ENCODE assay signal across 30 cellular contexts in genomic region chr2:23449831-23450331, GRCh38.
DNase-seq lines count a peak whose midpoint lies in the region; ATAC-seq, FAIRE-seq and TF ChIP-seq lines count a peak whose summit lies in the region.
"Had no signal": no experiment of that assay in that cellular context is flagged by ENCODE, and none has a peak within 500 bp of the region (broad histone marks: within the 10 kb centered on the region; RNA-seq: fewer than 3 reads in every experiment).

No MANE protein-coding gene starts in this region.

- no peak overlapping the region for H2BK12ac ChIP-seq in mesenchymal stem cell (ENCODE audit: low read length in 2 of 2)

- H2AFZ ChIP-seq in GM12878 (ENCODE audit: control insufficient read depth, low read depth, low read length): no peak overlapping the region
- H2AFZ ChIP-seq in mesenchymal stem cell (ENCODE audit: low read depth, low read length): no peak overlapping the region

- peak; percentile 0 for ATAC-seq in GM19328 (IDR thresholded peaks at IDR 0.05; ENCODE audit: unreplicated experiment)
- ATAC-seq in GM12878: no peak
- ATAC-seq in Right ventricle myocardium superior (ENCODE audit: poor library complexity): peak; percentile 78
- no peak for ATAC-seq in GM21576 (IDR thresholded peaks at IDR 0.05; ENCODE audit: unreplicated experiment)
- ATAC-seq: activated CD8-positive, alpha-beta T cell treated with anti-CD3 and anti-CD28 coated beads, Interleukin-2, amount 10 ng/mL, durations not matched to agents 7 days and 5 days had no signal

- H3K36me3 ChIP-seq in GM12878 (ENCODE audit: control insufficient read depth in 2 of 2, insufficient read depth in 2 of 2, low read length in 1 of 2): no peaks in the 10 kb centered on the region; a peak in 1 of 4 replicates
- H3K36me3 ChIP-seq in mesenchymal stem cell (ENCODE audit: control insufficient read depth in 1 of 2, insufficient read depth in 2 of 2, low read depth in 1 of 2, low read length in 2 of 2): peaks cover 4 to 5% of the 10 kb centered on the region in 2 experiments
- H3K36me3 ChIP-seq: neutrophil had no signal

- intact Hi-C loops in GM12878 (cut with micrococcal nuclease; ENCODE audit: unreplicated experiment): loop anchor here (5.0 kb wide), 1 partner anchor 48 kb away; no protein-coding TSS in a partner anchor
- intact Hi-C loops in Right ventricle myocardium superior (cut with DNase I): no loop called here

- no peak overlapping the region for H3K18ac ChIP-seq in mesenchymal stem cell (ENCODE audit: low read depth in 1 of 2, low read length in 2 of 2)

- H3K9me3 ChIP-seq in GM12878 (replicated peaks; ENCODE audit: control insufficient read depth, insufficient read depth, low read length) (no peaks in the 10 kb centered on the region), mesenchymal stem cell (ENCODE audit: control insufficient read depth, low read length) (no peaks in the 10 kb centered on the region)
- H3K9me3 ChIP-seq: neutrophil, SK-N-SH had no signal

- H3K27me3 ChIP-seq in GM12878 (replicated peaks in 1 of 2; ENCODE audit: control insufficient read depth in 2 of 2, insufficient read depth in 2 of 2, low read length in 1 of 2) (no peaks in the 10 kb centered on the region), mesenchymal stem cell (ENCODE audit: control insufficient read depth in 1 of 2, insufficient read depth in 1 of 2, low read length in 2 of 2) (no peaks in the 10 kb centered on the region)

- H3K9ac ChIP-seq in GM12878 (ENCODE audit: control insufficient read depth, insufficient read depth, low read length): no peak overlapping the region
- peak overlapping the region; percentile 61 for H3K9ac ChIP-seq in mesenchymal stem cell (ENCODE audit: low read length)
- H3K9ac ChIP-seq: SK-N-SH had no signal

- H3K4me1 ChIP-seq in GM12878 (ENCODE audit: control insufficient read depth, insufficient read depth, low read length): peaks cover 49% of the 10 kb centered on the region
- H3K4me1 ChIP-seq in mesenchymal stem cell (ENCODE audit: control insufficient read depth, insufficient read depth, low read depth, low read length): peaks cover 13% of the 10 kb centered on the region

- no TSS peak for BruUV-seq in GM12878 (replicated peaks; lab: Mats Ljungman, UMichigan)

- H3K4ac ChIP-seq in mesenchymal stem cell (ENCODE audit: low read depth in 1 of 2, low read length in 2 of 2): no peak overlapping the region

- peaks cover 32% of the 10 kb centered on the region for H3K4me1 Mint-ChIP-seq in activated CD4-positive, alpha-beta T cell treated with anti-CD3 and anti-CD28 coated beads, Interleukin-2, amount 10 ng/mL, durations not matched to agents 7 days and 5 days

- H3K27ac Mint-ChIP-seq in activated CD4-positive, alpha-beta T cell treated with anti-CD3 and anti-CD28 coated beads, Interleukin-2, amount 10 ng/mL, durations not matched to agents 7 days and 5 days: no peak overlapping the region
- H3K27ac Mint-ChIP-seq: activated CD8-positive, alpha-beta T cell treated with anti-CD3 and anti-CD28 coated beads, Interleukin-2, amount 10 ng/mL, durations not matched to agents 7 days and 5 days; activated naive CD8-positive, alpha-beta T cell; B cell; T-helper 1 cell treated with Interleukin-12 subunit alpha and Interleukin-12 subunit beta and Interleukin-4 antibody, amounts not matched to agents 30 μg/mL and 1 μg/mL, for 36 hours had no signal

- no peak for TF ChIP-seq RAD21 in GM12878 (IDR thresholded peaks at IDR 0.05; ENCODE audit: insufficient read depth, low read depth, low read length)

- DNase-seq in GM12878 (ENCODE audit: low read depth, low spot score): no peak
- no peak for DNase-seq in Right ventricle myocardium superior
- DNase-seq in mesenchymal stem cell: no peak
- no peak for DNase-seq in stimulated activated CD4-positive, alpha-beta T cell treated with anti-CD3 and anti-CD28 coated beads, Interleukin-12 subunit alpha, Interleukin-12 subunit beta, amount 100 ng/mL, for 4 hours
- DNase-seq in activated CD4-positive, alpha-beta T cell treated with anti-CD3 and anti-CD28 coated beads, Interleukin-2, amount 10 ng/mL, durations not matched to agents 7 days and 5 days: no peak
- DNase-seq in AG08395 (ENCODE audit: low spot score): no peak
- DNase-seq: activated CD4-positive, CD25-positive, alpha-beta regulatory T cell treated with anti-CD3 and anti-CD28 coated beads, Interleukin-2, amount 50 U/mL, for 72 hours; activated CD8-positive, alpha-beta T cell treated with anti-CD3 and anti-CD28 coated beads, Interleukin-2, amount 10 ng/mL, durations not matched to agents 7 days and 5 days; activated effector memory CD4-positive, alpha-beta T cell treated with Interleukin-2 at 50 U/mL for 16 hours; activated T-cell treated with anti-CD3 and anti-CD28 coated beads for 4 hours; CD8-positive, alpha-beta memory T cell; DMS153; H7; IMR-90; mesendoderm; NCI-H1105; NCI-H2029 treated with DMSO at 0.1 percent for 48 hours; SK-N-SH; stimulated activated CD4-positive, alpha-beta T cell treated with anti-CD3 and anti-CD28 coated beads, Interleukin-1b, Interleukin-23, amount 100 ng/mL, for 48 hours; trophoblast cell had no signal

- H4K20me1 ChIP-seq in GM12878 (ENCODE audit: control insufficient read depth, insufficient read depth): peaks cover 4% of the 10 kb centered on the region; the same call in 1 of the 2 replicates

- peaks cover 24% of the 10 kb centered on the region for H3K27me3 Mint-ChIP-seq in activated CD4-positive, alpha-beta T cell treated with anti-CD3 and anti-CD28 coated beads, Interleukin-2, amount 10 ng/mL, durations not matched to agents 7 days and 5 days

- no peak overlapping the region for H4K8ac ChIP-seq in mesenchymal stem cell (ENCODE audit: low read length)

- FAIRE-seq in GM12878 (lab: Jason Lieb, UNC): no peak
- FAIRE-seq: A204.1, endometrium, TTC549 had no signal

- no peak for TF ChIP-seq EP300 in GM12878 (IDR thresholded peaks at IDR 0.05; ENCODE audit: borderline replicate concordance in 1 of 2, control insufficient read depth in 1 of 2, low read depth in 2 of 2, low read length in 2 of 2)

- H2BK5ac ChIP-seq in mesenchymal stem cell (ENCODE audit: low read depth, low read length, poor library complexity, severe bottlenecking): no peak overlapping the region

- SMC1A ChIA-PET in GM12878 (lab: Charles Lee; ENCODE audit: uncharacterized antibody, unreplicated experiment): interaction anchor here (0.7 to 3.4 kb wide), 9 partner anchors 8 to 119 kb away, joined by 3 to 15 read pairs (median 5); no protein-coding TSS in a partner anchor

- H3K4me3 ChIP-seq in GM12878 (no peak overlapping the region), mesenchymal stem cell (ENCODE audit: insufficient read depth in 1 of 2, low read depth in 1 of 2, low read length in 2 of 2) (peak overlapping the region in 1 of 2 experiments; percentile 28)

- H2AK5ac ChIP-seq in mesenchymal stem cell (ENCODE audit: low read length, severe bottlenecking): no peak overlapping the region

- H3K14ac ChIP-seq in mesenchymal stem cell (ENCODE audit: low read length in 2 of 2): no peak overlapping the region

- no peaks in the 10 kb centered on the region for H3K79me2 ChIP-seq in GM12878 (ENCODE audit: control insufficient read depth, insufficient read depth, low read length)

- in situ Hi-C loops in GM12878 (cut with MboI): no loop called here

- H3K23ac ChIP-seq in mesenchymal stem cell (ENCODE audit: low read length in 2 of 2): no peak overlapping the region

- CTCF ChIA-PET in GM12878 (lab: Yijun Ruan, JAX): interaction anchor here (0.6 to 2.4 kb wide), 7 partner anchors 12 to 683 kb away, joined by 3 to 13 read pairs (median 4); no protein-coding TSS in a partner anchor
- CTCF ChIA-PET in activated CD4-positive, alpha-beta T cell treated with anti-CD3 and anti-CD28 coated beads, Interleukin-2, amount 10 ng/mL, durations not matched to agents 7 days and 5 days (lab: Charles Lee): interaction anchor here (0.6 to 1.8 kb wide), 4 partner anchors 8 to 41 kb away, joined by 3 to 11 read pairs (median 4); no protein-coding TSS in a partner anchor

- no peak for TF ChIP-seq CTCF in GM12878 (IDR thresholded peaks at IDR 0.05 in 2 of 3, conservative IDR thresholded peaks at IDR 0.05 in 1 of 3; ENCODE audit: control insufficient read depth in 2 of 3, extremely low read depth in 1 of 3, insufficient read depth in 1 of 3, low read depth in 3 of 3, low read length in 3 of 3)

- RAD21 ChIA-PET in GM12878 (lab: Charles Lee; ENCODE audit: unreplicated experiment): interaction anchor here (1.2 to 1.6 kb wide), 2 partner anchors 45 kb away, joined by 4 to 6 read pairs; no protein-coding TSS in a partner anchor

- peaks cover 11% of the 10 kb centered on the region for H3K79me1 ChIP-seq in mesenchymal stem cell (replicated peaks; ENCODE audit: low read length, poor library complexity, severe bottlenecking)

- H2BK120ac ChIP-seq in mesenchymal stem cell (ENCODE audit: low read depth, low read length): no peak overlapping the region

- H3K4me2 ChIP-seq in GM12878 (ENCODE audit: control insufficient read depth, insufficient read depth) (peak overlapping the region; percentile 77; the same call in 1 of the 2 replicates), mesenchymal stem cell (ENCODE audit: low read length, poor library complexity, severe bottlenecking) (no peak overlapping the region)
- H3K4me2 ChIP-seq: SK-N-SH had no signal

- no peak overlapping the region for H3K4me3 Mint-ChIP-seq in activated CD4-positive, alpha-beta T cell treated with anti-CD3 and anti-CD28 coated beads, Interleukin-2, amount 10 ng/mL, durations not matched to agents 7 days and 5 days
- H3K4me3 Mint-ChIP-seq: activated CD8-positive, alpha-beta T cell treated with anti-CD3 and anti-CD28 coated beads, Interleukin-2, amount 10 ng/mL, durations not matched to agents 7 days and 5 days; activated naive CD8-positive, alpha-beta T cell; B cell; CD8-positive, alpha-beta memory T cell; central memory CD8-positive, alpha-beta T cell; T-helper 1 cell treated with Interleukin-12 subunit alpha and Interleukin-12 subunit beta and Interleukin-4 antibody, amounts not matched to agents 30 μg/mL and 1 μg/mL, for 36 hours had no signal

- no peak overlapping the region for H2BK15ac ChIP-seq in mesenchymal stem cell (ENCODE audit: low read depth, poor library complexity, severe bottlenecking)

- POLR2A ChIA-PET in GM12878 (lab: Charles Lee): interaction anchor here (1.2 to 1.8 kb wide), 2 partner anchors 46 to 48 kb away, joined by 3 to 4 read pairs; no protein-coding TSS in a partner anchor
- POLR2A ChIA-PET in activated CD4-positive, alpha-beta T cell treated with anti-CD3 and anti-CD28 coated beads, Interleukin-2, amount 10 ng/mL, durations not matched to agents 7 days and 5 days (lab: Charles Lee): no interaction called here

- no peak overlapping the region for H4K91ac ChIP-seq in mesenchymal stem cell (ENCODE audit: low read length)

- no peak overlapping the region for H3K27ac ChIP-seq in GM12878 (ENCODE audit: control insufficient read depth, insufficient read depth)
- no peak overlapping the region for H3K27ac ChIP-seq in mesenchymal stem cell (ENCODE audit: low read length, poor library complexity, severe bottlenecking)
- H3K27ac ChIP-seq: neutrophil had no signal

- 98% methylated on average over 14 of the region's 14 CpGs for WGBS in GM12878 (ENCODE audit: insufficient coverage, insufficient replicate concordance, low lambda C conversion rate, missing lambda C conversion rate)
- WGBS in mesenchymal stem cell: 96% methylated on average over 13 of the region's 14 CpGs

- no peaks in the 10 kb centered on the region for H3K36me3 Mint-ChIP-seq in activated CD4-positive, alpha-beta T cell treated with anti-CD3 and anti-CD28 coated beads, Interleukin-2, amount 10 ng/mL, durations not matched to agents 7 days and 5 days (ENCODE audit: low read depth)
- H3K36me3 Mint-ChIP-seq: activated naive CD8-positive, alpha-beta T cell; CD8-positive, alpha-beta memory T cell had no signal

- no peak for TF ChIP-seq POLR2A in GM12878 (IDR thresholded peaks at IDR 0.05; ENCODE audit: low read depth, low read length)

- H3K9me3 Mint-ChIP-seq in activated CD4-positive, alpha-beta T cell treated with anti-CD3 and anti-CD28 coated beads, Interleukin-2, amount 10 ng/mL, durations not matched to agents 7 days and 5 days: no peaks in the 10 kb centered on the region
- H3K9me3 Mint-ChIP-seq: CD8-positive, alpha-beta memory T cell; central memory CD8-positive, alpha-beta T cell; T-helper 1 cell treated with Interleukin-12 subunit alpha and Interleukin-12 subunit beta and Interleukin-4 antibody, amounts not matched to agents 30 μg/mL and 1 μg/mL, for 36 hours had no signal

Comparison
In these comparisons a context has a peak if more than half of its experiments do, and no peak if none do; other contexts are left out.
1. ATAC-seq: peak in GM19328 (single experiment) and Right ventricle myocardium superior (single experiment); none in GM12878 (single experiment) and GM21576 (single experiment).